11 cellular contexts compared by ENCODE assay signal in the genomic region with DNA sequence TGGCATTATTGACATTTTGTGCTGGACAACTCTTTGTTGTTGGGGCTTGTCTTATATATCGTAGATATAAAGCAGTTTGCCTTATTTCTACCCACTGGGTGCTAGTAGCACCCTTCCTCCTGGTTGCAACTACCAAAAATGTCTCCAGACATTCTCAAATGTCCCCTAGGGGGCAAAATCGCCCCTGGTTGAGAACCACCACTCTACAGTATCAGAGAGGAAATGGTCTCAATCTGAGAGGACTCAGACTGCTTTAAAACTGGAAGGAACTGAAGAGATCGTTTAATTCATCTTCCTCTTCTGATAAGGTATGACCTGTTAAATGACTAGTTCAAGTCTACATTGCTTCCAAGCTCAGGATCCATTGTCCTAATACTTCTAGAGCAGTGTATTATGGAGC. TPM values are rescaled to one million over a fixed set of nuclear protein-coding genes. Genes with fewer than 3 reads are reported as not detected.
DNase-seq lines count a peak whose midpoint lies in the region; ATAC-seq and TF ChIP-seq lines count a peak whose summit lies in the region.
"Had no signal": no experiment of that assay in that cellular context is flagged by ENCODE, and none has a peak within 500 bp of the region (broad histone marks: within the 10 kb centered on the region; RNA-seq: fewer than 3 reads in every experiment).

No MANE protein-coding gene starts in this region.

- WGBS in ovary, 3 donors = 59 to 69% (median 63%) methylated on average over 3 of the region's 3 CpGs
- 57% methylated on average over 3 of the region's 3 CpGs for WGBS in prostate gland

- H3K9me3 ChIP-seq in ovary (no peaks in the 10 kb centered on the region), prostate gland (no peaks in the 10 kb centered on the region)
- H3K9me3 ChIP-seq: A549 had no signal

- TF ChIP-seq POLR2A in ovary (IDR thresholded peaks at IDR 0.05) (no peak), prostate gland (IDR thresholded peaks at IDR 0.05) (no peak)

- peak; percentile 29 for DNase-seq in DMS53 (lab: John Stamatoyannopoulos, UW)
- DNase-seq in DMS53 treated with DMSO at 0.1 percent for 48 hours (lab: John Stamatoyannopoulos, UW; ENCODE audit: unreplicated experiment) = no peak
- peak; percentile 74 for DNase-seq in NCI-H69 (lab: John Stamatoyannopoulos, UW)
- no peak for DNase-seq in epithelial cell of proximal tubule (ENCODE audit: low read depth)
- DNase-seq in ovary = no peak
- no peak for DNase-seq in prostate gland (ENCODE audit: low spot score)
- DNase-seq: effector CD4-positive, alpha-beta T cell had no signal

- intact Hi-C loops in ovary (cut with DNase I) = no loop called here
- intact Hi-C loops in prostate gland (cut with DNase I) = no loop called here

- H3K27me3 ChIP-seq in ovary (no peaks in the 10 kb centered on the region), prostate gland (replicated peaks; ENCODE audit: insufficient read depth) (no peaks in the 10 kb centered on the region)

- H3K4me3 ChIP-seq in epithelial cell of proximal tubule (ENCODE audit: low read depth, low read length) = no peak overlapping the region
- H3K4me3 ChIP-seq in ovary = no peak overlapping the region
- H3K4me3 ChIP-seq in prostate gland = no peak overlapping the region
- H3K4me3 ChIP-seq: A549 had no signal

- TF ChIP-seq CTCF in epithelial cell of proximal tubule (conservative IDR thresholded peaks at IDR 0.05; ENCODE audit: low read depth, low read length) (peak; percentile 23), ovary (IDR thresholded peaks at IDR 0.05) (no peak), prostate gland (IDR thresholded peaks at IDR 0.05) (no peak)

- no peak for TF ChIP-seq EP300 in ovary (IDR thresholded peaks at IDR 0.05)

- H3K27ac ChIP-seq in ovary = no peak overlapping the region
- H3K27ac ChIP-seq in prostate gland = no peak overlapping the region
- H3K27ac ChIP-seq: A549 had no signal

- ATAC-seq in GM18861 (IDR thresholded peaks at IDR 0.05; ENCODE audit: unreplicated experiment) = peak; percentile 52
- ATAC-seq in GM21529 (IDR thresholded peaks at IDR 0.05; ENCODE audit: unreplicated experiment) = no peak
- ATAC-seq: A549, Right ventricle myocardium inferior had no signal

- no peaks in the 10 kb centered on the region for H3K36me3 ChIP-seq in ovary
- no peaks in the 10 kb centered on the region for H3K36me3 ChIP-seq in prostate gland

- H3K4me1 ChIP-seq in ovary (ENCODE audit: insufficient read depth) (no peaks in the 10 kb centered on the region), prostate gland (replicated peaks) (no peaks in the 10 kb centered on the region)
- H3K4me1 ChIP-seq: A549 had no signal

RNA-seq across cellular contexts. Expression of gene SH3BGRL2, which starts 14.9 kb away (rescaled TPM):
- 10.3 and 13.9 TPM in 2 replicates for total RNA-seq in epithelial cell of proximal tubule
- total RNA-seq in ovary = 10 to 100 TPM in 1 of 7 donors, 1 to 10 TPM in 6; 4.8 to 19.0 (median 8.1) TPM
- polyA plus RNA-seq in ovary = 10 to 100 TPM in 1 of 2 donors, 1 to 10 TPM in 1; 3.8 to 10.3 TPM
- total RNA-seq in prostate gland = 10 to 100 TPM; 26.8 to 93.3 TPM

Comparison
In these comparisons a context has a peak if more than half of its experiments do, and no peak if none do; other contexts are left out.
1. DNase-seq: peak in DMS53 (single experiment) and NCI-H69 (single experiment); none in DMS53 treated with DMSO at 0.1 percent for 48 hours (single experiment), epithelial cell of proximal tubule (single experiment), ovary (0 of 5) and prostate gland (single experiment).